Comparison of ENCODE assay signal across 16 cellular contexts in genomic region chr1:16083486-16083885, GRCh38. TPM values are rescaled to one million over a fixed set of nuclear protein-coding genes. Genes with fewer than 3 reads are reported as not detected.
"Had no signal": no experiment of that assay in that cellular context is flagged by ENCODE, and none has a peak within 500 bp of the region (broad histone marks: within the 10 kb centered on the region; RNA-seq: fewer than 3 reads in every experiment).

No MANE protein-coding gene starts in this region.

- H3K27me3 ChIP-seq: body of pancreas, pancreas, upper lobe of left lung had no signal

- H3K4me1 ChIP-seq: pancreas had no signal

- ATAC-seq: activated CD8-positive, alpha-beta T cell treated with anti-CD3 and anti-CD28 coated beads for 36 hours; activated naive CD4-positive, alpha-beta T cell treated with anti-CD3 and anti-CD28 coated beads, Interleukin-2, amount 50 U/mL, for 72 hours; activated T-cell treated with anti-CD3 and anti-CD28 coated beads, Interleukin-2, amount 50 U/mL, for 4 hours; body of pancreas; esophagus mucosa; pancreas; stimulated activated naive CD8-positive, alpha-beta T cell treated with anti-CD3 and anti-CD28 coated beads, Interleukin-15, Interleukin-2, amounts not matched to agents 100 U/mL and 50 U/mL, for 24 hours; WTC11 had no signal

- H3K27ac ChIP-seq: body of pancreas, pancreas, upper lobe of left lung had no signal

- H3K4me3 ChIP-seq: body of pancreas, pancreas, upper lobe of left lung had no signal

- DNase-seq: activated CD4-positive, alpha-beta T cell treated with anti-CD3 and anti-CD28 coated beads for 4 hours; activated CD8-positive, alpha-beta T cell treated with anti-CD3 and anti-CD28 coated beads for 36 hours; activated effector memory CD4-positive, alpha-beta T cell treated with Interleukin-2 at 50 U/mL for 16 hours; activated T-cell treated with anti-CD3 and anti-CD28 coated beads, Interleukin-2, amount 50 U/mL, for 4 hours; caudate nucleus; hippocampal formation; stimulated activated CD4-positive, alpha-beta T cell treated with anti-CD3 and anti-CD28 coated beads, Interleukin-4, amount 100 ng/mL, for 24 hours; stimulated activated naive CD8-positive, alpha-beta T cell treated with anti-CD3 and anti-CD28 coated beads, Interleukin-15, Interleukin-2, amounts not matched to agents 100 U/mL and 50 U/mL, for 24 hours had no signal

- H3K36me3 ChIP-seq: pancreas, upper lobe of left lung had no signal

- H3K9me3 ChIP-seq: body of pancreas, pancreas, upper lobe of left lung had no signal

RNA-seq across cellular contexts. Expression of gene FAM131C, which starts 10.0 kb away (rescaled TPM):
- total RNA-seq: skeletal muscle tissue had no signal

RNA-seq across cellular contexts. Expression of gene CLCNKB, which starts 39.9 kb away (rescaled TPM):
- total RNA-seq: activated CD8-positive, alpha-beta T cell treated with anti-CD3 and anti-CD28 coated beads for 36 hours; activated naive CD4-positive, alpha-beta T cell treated with anti-CD3 and anti-CD28 coated beads, Interleukin-2, amount 50 U/mL, for 72 hours; activated T-cell treated with anti-CD3 and anti-CD28 coated beads, Interleukin-2, amount 50 U/mL, for 4 hours; esophagus mucosa; skeletal muscle tissue; T-helper 2 cell treated with Interferon-gamma antibody and Interleukin-4, amounts not matched to agents 100 ng/mL and 5 ng/mL, for 36 hours had no signal
